35 cellular contexts compared by ENCODE assay signal in genomic region chr1:53967409-53968124, GRCh38. TPM values are rescaled to one million over a fixed set of nuclear protein-coding genes. Genes with fewer than 3 reads are reported as not detected.
DNase-seq lines count a peak whose midpoint lies in the region; ATAC-seq and TF ChIP-seq lines count a peak whose summit lies in the region.
"Had no signal": no experiment of that assay in that cellular context is flagged by ENCODE, and none has a peak within 500 bp of the region (broad histone marks: within the 10 kb centered on the region; RNA-seq: fewer than 3 reads in every experiment).

No MANE protein-coding gene starts in this region.

- POLR2A ChIA-PET in activated B cell treated with CpG ODN at 0.5 μM for 24 hours (lab: Charles Lee), result no interaction called here

- intact Hi-C loops in activated B cell treated with CpG ODN at 0.5 μM for 24 hours (cut with micrococcal nuclease), result no loop called here
- intact Hi-C loops in Calu3 (cut with micrococcal nuclease; ENCODE audit: unreplicated experiment), result no loop called here

- H3K36me3 Mint-ChIP-seq in activated B cell treated with CpG ODN at 0.5 μM for 24 hours (ENCODE audit: low read depth) (peaks cover 53% of the 10 kb centered on the region), Calu3 (ENCODE audit: insufficient read depth, unreplicated experiment) (peaks cover 6% of the 10 kb centered on the region)

- WGBS in mesodermal cell (ENCODE audit: insufficient coverage in 2 of 2), 2 experiments, result 86 to 90% methylated on average over 4 to 5 of the region's 7 CpGs

- DNase-seq in NCI-H82 (lab: John Stamatoyannopoulos, UW) (peak; percentile 75), NCI-H82 treated with DMSO at 0.1 percent for 48 hours (lab: John Stamatoyannopoulos, UW; ENCODE audit: unreplicated experiment) (no peak), DMS53 treated with DMSO at 0.1 percent for 48 hours (lab: John Stamatoyannopoulos, UW; ENCODE audit: unreplicated experiment) (peak; percentile 87), activated B cell treated with CpG ODN at 0.5 μM for 24 hours (no peak), Calu3 (no peak)
- DNase-seq: activated CD4-positive, alpha-beta T cell treated with anti-CD3 and anti-CD28 coated beads, Interleukin-2, amount 50 U/mL, for 4 hours; activated CD4-positive, CD25-positive, alpha-beta regulatory T cell; activated CD8-positive, alpha-beta memory T cell treated with anti-CD3 and anti-CD28 coated beads, Interleukin-2, amount 50 U/mL, for 4 hours; activated naive CD4-positive, alpha-beta T cell treated with anti-CD3 and anti-CD28 coated beads, Interleukin-2, amount 50 U/mL, for 16 hours; amygdala; CD4-positive, CD25-positive, alpha-beta regulatory T cell; DMS 273 treated with DMSO at 0.1 percent for 48 hours; effector memory CD8-positive, alpha-beta T cell; heart right ventricle; NCI-H1092; NCI-H1930; NCI-H748 treated with DMSO at 0.1 percent for 48 hours; psoas muscle; stimulated activated naive CD8-positive, alpha-beta T cell treated with anti-CD3 and anti-CD28 coated beads, Interleukin-15, Interleukin-2, amounts not matched to agents 100 U/mL and 50 U/mL, for 24 hours; SW 1271; T1000 had no signal

- BruUV-seq in Calu3 (replicated peaks; lab: Mats Ljungman, UMichigan), result no TSS peak

- H3K4me3 Mint-ChIP-seq in activated B cell treated with CpG ODN at 0.5 μM for 24 hours, result no peak overlapping the region
- no peak overlapping the region for H3K4me3 Mint-ChIP-seq in Calu3 (ENCODE audit: low read depth, unreplicated experiment)
- H3K4me3 Mint-ChIP-seq: activated T-helper 17 cell treated with anti-CD3 and anti-CD28 coated beads, Interleukin-2, amount 50 U/mL, for 72 hours; CD4-positive, CD25-positive, alpha-beta regulatory T cell; effector memory CD8-positive, alpha-beta T cell; memory B cell had no signal

- TF ChIP-seq CTCF in activated B cell treated with CpG ODN at 0.5 μM for 24 hours (IDR thresholded peaks at IDR 0.05) (no peak), Calu3 (IDR thresholded peaks at IDR 0.05; ENCODE audit: unreplicated experiment) (no peak)

- H3K36me3 ChIP-seq in mesodermal cell (ENCODE audit: control insufficient read depth, insufficient read depth, low read length), result peaks cover 92% of the 10 kb centered on the region

- H3K4me1 ChIP-seq in mesodermal cell (ENCODE audit: control insufficient read depth, insufficient read depth, low read length, poor library complexity, severe bottlenecking), result no peaks in the 10 kb centered on the region
- H3K4me1 ChIP-seq: psoas muscle, testis, vagina had no signal

- CTCF ChIA-PET in activated B cell treated with CpG ODN at 0.5 μM for 24 hours (lab: Charles Lee), result no interaction called here
- CTCF ChIA-PET in Calu3 (lab: Charles Lee), result interaction anchor here (1.2 kb wide), 1 partner anchor 8 kb away, joined by 3 read pairs; no protein-coding TSS in a partner anchor

- H3K27ac ChIP-seq in mesodermal cell (ENCODE audit: low read depth, low read length, severe bottlenecking), result peak overlapping the region; percentile 10
- H3K27ac ChIP-seq: coronary artery, psoas muscle, testis, vagina had no signal

- H3K27me3 Mint-ChIP-seq in activated B cell treated with CpG ODN at 0.5 μM for 24 hours (no peaks in the 10 kb centered on the region), Calu3 (ENCODE audit: unreplicated experiment) (no peaks in the 10 kb centered on the region)
- H3K27me3 Mint-ChIP-seq: activated T-helper 17 cell treated with anti-CD3 and anti-CD28 coated beads, Interleukin-2, amount 50 U/mL, for 72 hours; effector memory CD8-positive, alpha-beta T cell; memory B cell had no signal

- H3K9me3 Mint-ChIP-seq in activated B cell treated with CpG ODN at 0.5 μM for 24 hours (no peaks in the 10 kb centered on the region), Calu3 (ENCODE audit: low read depth, unreplicated experiment) (no peaks in the 10 kb centered on the region)
- H3K9me3 Mint-ChIP-seq: activated T-helper 17 cell treated with anti-CD3 and anti-CD28 coated beads, Interleukin-2, amount 50 U/mL, for 72 hours; CD4-positive, CD25-positive, alpha-beta regulatory T cell; effector memory CD8-positive, alpha-beta T cell; memory B cell had no signal

- H3K4me3 ChIP-seq in mesodermal cell (ENCODE audit: extremely low read depth, insufficient read depth, low read length, poor library complexity, severe bottlenecking), result no peak overlapping the region
- H3K4me3 ChIP-seq: coronary artery, heart right ventricle, psoas muscle, testis, vagina had no signal

- ATAC-seq in activated B cell treated with CpG ODN at 0.5 μM for 24 hours (ENCODE audit: low read depth) (no peak), GM18858 (IDR thresholded peaks at IDR 0.05; ENCODE audit: unreplicated experiment) (no peak), HG03460 (IDR thresholded peaks at IDR 0.05; ENCODE audit: unreplicated experiment) (no peak)
- ATAC-seq: activated T-helper 17 cell treated with anti-CD3 and anti-CD28 coated beads, Interleukin-2, amount 50 U/mL, for 72 hours; effector memory CD8-positive, alpha-beta T cell; esophagus mucosa; psoas muscle; Right ventricle myocardium inferior; stimulated activated naive CD8-positive, alpha-beta T cell treated with anti-CD3 and anti-CD28 coated beads, Interleukin-15, Interleukin-2, amounts not matched to agents 100 U/mL and 50 U/mL, for 24 hours had no signal

- H3K9me3 ChIP-seq in mesodermal cell (ENCODE audit: control insufficient read depth, low read length), result no peaks in the 10 kb centered on the region
- H3K9me3 ChIP-seq: heart right ventricle, psoas muscle, testis, vagina had no signal

- H3K4me1 Mint-ChIP-seq in activated B cell treated with CpG ODN at 0.5 μM for 24 hours, result peaks cover 2% of the 10 kb centered on the region
- H3K4me1 Mint-ChIP-seq in Calu3 (ENCODE audit: low read depth, unreplicated experiment), result peaks cover 9% of the 10 kb centered on the region

- peak overlapping the region; percentile 27 for H3K27ac Mint-ChIP-seq in activated B cell treated with CpG ODN at 0.5 μM for 24 hours
- H3K27ac Mint-ChIP-seq in Calu3 (ENCODE audit: unreplicated experiment), result no peak overlapping the region
- H3K27ac Mint-ChIP-seq: activated T-helper 17 cell treated with anti-CD3 and anti-CD28 coated beads, Interleukin-2, amount 50 U/mL, for 72 hours; memory B cell had no signal

RNA-seq across cellular contexts. Expression of gene LRRC42, which starts 21.4 kb away (rescaled TPM):
- 13.8 and 14.6 TPM in 2 replicates for total RNA-seq in activated B cell treated with CpG ODN at 0.5 μM for 24 hours
- 63.8 TPM for polyA plus RNA-seq in mesodermal cell (2013, experiment 1 of 2)
- 61.4 TPM for polyA plus RNA-seq in mesodermal cell (2013, experiment 2 of 2)
- total RNA-seq in Calu3 (2022), result 23.8 and 24.9 TPM in 2 replicates

RNA-seq across cellular contexts. Expression of gene IFT25, which starts 22.1 kb away (rescaled TPM):
- total RNA-seq in activated B cell treated with CpG ODN at 0.5 μM for 24 hours (38.0 and 41.0 TPM in 2 replicates), Calu3 (2022) (25.8 and 30.0 TPM in 2 replicates)
- 41.9 TPM for polyA plus RNA-seq in mesodermal cell (2013, experiment 1 of 2)
- polyA plus RNA-seq in mesodermal cell (2013, experiment 2 of 2), result 50.2 TPM

RNA-seq across cellular contexts. Expression of gene LDLRAD1, which starts 50.4 kb away (rescaled TPM):
- total RNA-seq in activated B cell treated with CpG ODN at 0.5 μM for 24 hours, result not detected in 2 replicates
- polyA plus RNA-seq in mesodermal cell (2013, experiment 1 of 2), result not detected
- not detected for polyA plus RNA-seq in mesodermal cell (2013, experiment 2 of 2)
- 0.24 TPM in 1 of 2 replicates, not detected in the other for total RNA-seq in Calu3 (2022)
- total RNA-seq: A172; activated T-helper 17 cell treated with anti-CD3 and anti-CD28 coated beads, Interleukin-2, amount 50 U/mL, for 72 hours; CD4-positive, CD25-positive, alpha-beta regulatory T cell; H1; heart right ventricle; myocyte; OCI-LY7; psoas muscle; Right ventricle myocardium inferior; vagina had no signal
- polyA plus RNA-seq: CD4-positive, CD25-positive, alpha-beta regulatory T cell; H1; heart right ventricle; psoas muscle had no signal

Comparison
In these comparisons a context has a peak if more than half of its experiments do, and no peak if none do; other contexts are left out.
1. DNase-seq: peak in NCI-H82 (single experiment) and DMS53 treated with DMSO at 0.1 percent for 48 hours (single experiment); none in NCI-H82 treated with DMSO at 0.1 percent for 48 hours (single experiment), activated B cell treated with CpG ODN at 0.5 μM for 24 hours (single experiment) and Calu3 (single experiment).